ENCODE assay signal across 8 cellular contexts in the genomic region with DNA sequence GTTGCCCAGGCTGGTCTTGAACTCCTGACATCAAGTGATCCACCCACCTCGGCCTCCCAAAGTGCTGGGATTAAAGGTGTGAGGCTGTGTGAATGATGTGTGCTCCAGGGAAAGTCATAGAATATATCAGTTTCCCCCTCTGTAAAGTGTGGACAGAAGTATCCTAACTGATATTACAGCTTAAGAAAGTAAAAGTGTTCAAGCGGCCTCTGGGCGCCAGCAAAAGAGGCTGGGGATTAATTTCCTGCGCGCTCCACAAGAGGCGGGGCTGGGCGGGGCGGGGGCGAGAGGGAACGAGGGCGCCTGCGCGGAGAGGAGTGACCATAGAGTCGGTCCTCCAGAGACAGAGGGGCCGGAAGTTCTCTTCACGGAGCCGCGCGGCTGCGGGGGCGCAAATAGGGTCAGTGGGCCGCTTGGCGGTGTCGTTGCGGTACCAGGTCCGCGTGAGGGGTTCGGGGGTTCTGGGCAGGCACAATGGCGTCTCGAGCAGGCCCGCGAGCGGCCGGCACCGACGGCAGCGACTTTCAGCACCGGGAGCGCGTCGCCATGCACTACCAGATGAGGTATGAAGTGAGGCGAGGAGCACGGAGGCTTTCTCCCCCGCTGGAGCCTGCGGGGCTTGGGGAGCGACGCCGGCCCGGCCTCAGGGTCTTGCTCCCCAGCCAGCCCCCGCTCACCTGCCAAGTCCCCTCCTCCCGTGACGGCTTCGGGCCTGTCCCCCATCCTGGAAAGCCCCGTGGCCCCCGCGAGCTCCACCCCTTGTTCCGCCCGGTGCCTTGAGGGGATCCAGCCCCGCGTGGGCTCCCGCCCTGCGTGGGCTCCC. TPM values are rescaled to one million over a fixed set of nuclear protein-coding genes. Genes with fewer than 3 reads are reported as not detected.
DNase-seq lines count a peak whose midpoint lies in the region; FAIRE-seq and TF ChIP-seq lines count a peak whose summit lies in the region.

A gene (plus strand): TSS at position 362 of the 823 bp plus-strand sequence. CDS start 113 bp downstream, at position 475.

- H3K36me3 ChIP-seq in ES-I3 (ENCODE audit: insufficient read depth, low read length) (peaks cover 4% of the 10 kb centered on the region; the same call in 1 of the 2 replicates), Loucy (ENCODE audit: insufficient read depth, low read length) (no peaks in the 10 kb centered on the region; the same call in 1 of the 2 replicates), neuronal stem cell (replicated peaks in 1 of 2; ENCODE audit: control insufficient read depth in 2 of 2, insufficient read depth in 2 of 2, low read length in 2 of 2) (peaks cover 14 to 34% of the 10 kb centered on the region in 2 donors)

- no peak within 1 kb of the TSS for H2BK15ac ChIP-seq in neuronal stem cell (ENCODE audit: low read length)

- TF ChIP-seq POLR2A in H54 (IDR thresholded peaks at IDR 0.05; ENCODE audit: low read depth, low read length) = peak; percentile 81

- peak within 1 kb of the TSS; percentile 60 for H2AK5ac ChIP-seq in neuronal stem cell (ENCODE audit: low read depth, low read length)

- peak within 1 kb of the TSS; percentile 83 for H2BK5ac ChIP-seq in neuronal stem cell (ENCODE audit: low read length)

- H3K4me3 ChIP-seq in Loucy (ENCODE audit: low read length, poor library complexity, severe bottlenecking) (peak within 1 kb of the TSS; percentile 95), neuronal stem cell (ENCODE audit: low read length in 2 of 2) (peak within 1 kb of the TSS; percentile 98 to 99)

- DNase-seq in H54 (ENCODE audit: insufficient read length, low spot score) = peak; percentile 58
- DNase-seq in SK-N-DZ (ENCODE audit: low spot score) = peak; percentile 91
- peak; percentile 91 for DNase-seq in activated naive CD4-positive, alpha-beta T cell treated with Interleukin-2 at 50 U/mL for 16 hours
- DNase-seq in frontal cortex (ENCODE audit: low spot score in 2 of 2) = peak; percentile 91 to 93
- DNase-seq in neuronal stem cell (ENCODE audit: low spot score) = peak; percentile 92
- peak; percentile 76 for DNase-seq in stromal cell of bone marrow (ENCODE audit: low read depth)

- H2BK120ac ChIP-seq in neuronal stem cell (ENCODE audit: low read depth, low read length) = peak within 1 kb of the TSS; percentile 28

- H3K9me3 ChIP-seq in ES-I3 (ENCODE audit: control insufficient read depth, insufficient read depth, low read length) = no peaks in the 10 kb centered on the region
- no peaks in the 10 kb centered on the region for H3K9me3 ChIP-seq in Loucy (ENCODE audit: insufficient read depth, low read depth, low read length)
- H3K9me3 ChIP-seq in neuronal stem cell (replicated peaks in 1 of 2; ENCODE audit: control insufficient read depth in 2 of 2, insufficient read depth in 1 of 2, low read depth in 1 of 2, low read length in 2 of 2) = peaks cover 0 to 3% of the 10 kb centered on the region in 2 donors

- H3K14ac ChIP-seq in neuronal stem cell (ENCODE audit: low read length) = peak within 1 kb of the TSS; percentile 84

- H3F3A ChIP-seq in Loucy (ENCODE audit: low read depth) = peaks cover 8% of the 10 kb centered on the region; the same call in 1 of the 2 replicates

- TF ChIP-seq CTCF in Loucy (conservative IDR thresholded peaks at IDR 0.05; ENCODE audit: low read length) = no peak

- H4K91ac ChIP-seq in neuronal stem cell (ENCODE audit: low read depth, low read length, poor library complexity) = no peak within 1 kb of the TSS

- WGBS in neuronal stem cell (ENCODE audit: extremely low coverage in 2 of 2, insufficient read length in 2 of 2, insufficient replicate concordance in 1 of 2), 2 donors = no CpG with 5 or more reads among the region's 62 CpGs

- no peak for FAIRE-seq in H54 (lab: Jason Lieb, UNC)
- FAIRE-seq in frontal cortex (lab: Jason Lieb, UNC) = no peak

- H3K4me1 ChIP-seq in ES-I3 (ENCODE audit: insufficient read depth, low read length) (no peaks in the 10 kb centered on the region), Loucy (ENCODE audit: insufficient read depth, low read length, poor library complexity, severe bottlenecking) (peaks cover 29% of the 10 kb centered on the region), neuronal stem cell (ENCODE audit: control insufficient read depth in 2 of 2, insufficient read depth in 1 of 2, low read depth in 1 of 2, low read length in 2 of 2) (peaks cover 0 to 1% of the 10 kb centered on the region in 2 donors)

- no peaks in the 10 kb centered on the region for H3K27me3 ChIP-seq in Loucy (ENCODE audit: insufficient read depth, low read length, poor library complexity, severe bottlenecking)
- H3K27me3 ChIP-seq in neuronal stem cell (ENCODE audit: control insufficient read depth in 3 of 3, insufficient read depth in 3 of 3, low read depth in 1 of 3, low read length in 3 of 3) = peaks cover 0 to 8% (median 0%) of the 10 kb centered on the region in 3 experiments

- peak within 1 kb of the TSS; percentile 99 for H3K18ac ChIP-seq in neuronal stem cell (ENCODE audit: low read length)

- H2BK12ac ChIP-seq in neuronal stem cell (ENCODE audit: low read length) = no peak within 1 kb of the TSS

- peak within 1 kb of the TSS; percentile 90 for H3K4me2 ChIP-seq in Loucy (ENCODE audit: low read depth, low read length, poor library complexity, severe bottlenecking)
- H3K4me2 ChIP-seq in neuronal stem cell (ENCODE audit: insufficient read depth, low read length, poor library complexity, severe bottlenecking) = peak within 1 kb of the TSS; percentile 76

- H3K27ac ChIP-seq in neuronal stem cell (replicated peaks; ENCODE audit: low read length) = no peak within 1 kb of the TSS

- H3K9me2 ChIP-seq in Loucy (replicated peaks; ENCODE audit: low read depth, low read length) = no peaks in the 10 kb centered on the region

- H2AFZ ChIP-seq in Loucy (ENCODE audit: low read length) = peak within 1 kb of the TSS; percentile 94
- H2AFZ ChIP-seq in neuronal stem cell (ENCODE audit: low read length) = peak within 1 kb of the TSS; percentile 94

- H4K8ac ChIP-seq in neuronal stem cell (ENCODE audit: low read depth, low read length) = peak within 1 kb of the TSS; percentile 100

- peaks cover 5% of the 10 kb centered on the region for H3K79me1 ChIP-seq in neuronal stem cell (ENCODE audit: low read depth, low read length)

- peaks cover 40% of the 10 kb centered on the region for H3K79me2 ChIP-seq in Loucy (ENCODE audit: insufficient read depth, low read length)

- H3K9ac ChIP-seq in ES-I3 (ENCODE audit: low read depth, low read length) (peak within 1 kb of the TSS; percentile 95), Loucy (ENCODE audit: low read depth, low read length, poor library complexity, severe bottlenecking) (peak within 1 kb of the TSS; percentile 92), neuronal stem cell (ENCODE audit: low read depth, low read length, poor library complexity) (peak within 1 kb of the TSS; percentile 100)

- H3K23ac ChIP-seq in neuronal stem cell (ENCODE audit: low read depth, low read length, poor library complexity) = peak within 1 kb of the TSS; percentile 100

- H3K4ac ChIP-seq in neuronal stem cell (ENCODE audit: low read length) = peak within 1 kb of the TSS; percentile 89

- peaks cover 28% of the 10 kb centered on the region for H4K20me1 ChIP-seq in Loucy (ENCODE audit: insufficient read depth, low read length, poor library complexity, severe bottlenecking)

RNA-seq across cellular contexts. Expression of the gene that starts here (rescaled TPM):
- 59.7 and 80.2 TPM in 2 replicates for polyA plus RNA-seq in SK-N-DZ (2014; cell fraction: cytosol; rRNA removed)
- polyA plus RNA-seq in SK-N-DZ (2014; cell fraction: nucleus; rRNA removed) = 38.4 and 52.8 TPM in 2 replicates
- 15.9 TPM for total RNA-seq in frontal cortex
- 23.4 TPM for polyA plus RNA-seq in neuronal stem cell (2013, experiment 1 of 2)
- 24.0 TPM for polyA plus RNA-seq in neuronal stem cell (2013, experiment 2 of 2)
